ENCODE assay signal across 11 cellular contexts in the genomic region with DNA sequence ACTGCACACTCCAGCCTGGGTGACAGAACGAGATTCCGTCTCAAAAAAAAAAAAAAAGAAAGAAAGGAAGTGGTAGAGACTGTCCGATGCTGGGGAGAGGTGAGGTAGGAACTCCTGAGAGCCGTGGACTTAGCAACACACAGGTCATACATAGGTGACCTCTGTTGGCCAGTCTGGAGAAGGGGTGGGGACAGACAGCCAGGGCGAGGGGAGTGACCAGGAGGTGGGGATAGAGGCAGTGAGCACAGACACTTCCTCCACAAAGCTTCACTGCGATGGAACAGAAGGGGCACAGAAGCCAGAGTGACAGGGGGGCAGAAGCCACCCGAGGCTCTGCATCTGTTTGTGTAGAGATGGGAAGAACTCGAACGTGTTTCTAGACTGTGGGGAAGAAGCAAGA. TPM values are rescaled to one million over a fixed set of nuclear protein-coding genes. Genes with fewer than 3 reads are reported as not detected.
A peak's percentile ranks its signal among the peaks of the same experiment; 100 is the strongest.
DNase-seq lines count a peak whose midpoint lies in the region; ATAC-seq and TF ChIP-seq lines count a peak whose summit lies in the region.
"Had no signal": no experiment of that assay in that cellular context is flagged by ENCODE, and none has a peak within 500 bp of the region (broad histone marks: within the 10 kb centered on the region; RNA-seq: fewer than 3 reads in every experiment).

No MANE protein-coding gene starts in this region.

- peak overlapping the region; percentile 62 for H3K4ac ChIP-seq in IMR-90 (ENCODE audit: low read depth, low read length)

- no peak for TF ChIP-seq RAD21 in IMR-90 (IDR thresholded peaks at IDR 0.05; ENCODE audit: low read length)

- H3F3A ChIP-seq in smooth muscle cell (ENCODE audit: low read depth), result peaks cover 66% of the 10 kb centered on the region

- H3K79me1 ChIP-seq in IMR-90 (ENCODE audit: low read depth in 1 of 2, low read length in 2 of 2), result peaks cover 4 to 72% of the 10 kb centered on the region in 2 experiments; a peak in 3 of 4 replicates

- H3K4me3 Mint-ChIP-seq in activated naive CD8-positive, alpha-beta T cell treated with anti-CD3 and anti-CD28 coated beads for 36 hours, result peak overlapping the region; percentile 63

- no peaks in the 10 kb centered on the region for H3K9me3 ChIP-seq in IMR-90 (ENCODE audit: control insufficient read depth, insufficient read depth, low read length)
- no peaks in the 10 kb centered on the region for H3K9me3 ChIP-seq in smooth muscle cell (replicated peaks; ENCODE audit: low read depth)

- H3K4me2 ChIP-seq in IMR-90 (ENCODE audit: low read depth, low read length), result no peak overlapping the region
- no peak overlapping the region for H3K4me2 ChIP-seq in smooth muscle cell

- H4K5ac ChIP-seq in IMR-90 (ENCODE audit: low read depth, low read length), result no peak overlapping the region

- in situ Hi-C loops in IMR-90 (cut with MboI; ENCODE audit: low sequenced_read_pairs), result no loop called here

- no peak overlapping the region for H2BK20ac ChIP-seq in IMR-90 (ENCODE audit: low read depth, low read length)

- H3K27me3 ChIP-seq in IMR-90 (ENCODE audit: control insufficient read depth, insufficient read depth, low read length) (no peaks in the 10 kb centered on the region), layer of hippocampus (ENCODE audit: control insufficient read depth, insufficient read depth, low read length) (no peaks in the 10 kb centered on the region), smooth muscle cell (ENCODE audit: low read depth) (no peaks in the 10 kb centered on the region)

- no peak for DNase-seq in IMR-90
- DNase-seq in activated naive CD8-positive, alpha-beta T cell treated with anti-CD3 and anti-CD28 coated beads for 36 hours, result no peak
- no peak for DNase-seq in smooth muscle cell (lab: John Stamatoyannopoulos, UW; ENCODE audit: unreplicated experiment)
- DNase-seq in CD1c-positive myeloid dendritic cell (ENCODE audit: extremely low spot score), result no peak
- DNase-seq in NCI-H2171 (lab: John Stamatoyannopoulos, UW), result no peak
- DNase-seq in NCI-H2081 treated with DMSO at 0.1 percent for 48 hours (lab: John Stamatoyannopoulos, UW), result no peak
- no peak for DNase-seq in HEK293T (ENCODE audit: extremely low spot score)
- DNase-seq: activated CD4-positive, alpha-beta T cell treated with anti-CD3 and anti-CD28 coated beads for 4 hours; GF-D8; NCI-H1092 had no signal

- H3K4me1 ChIP-seq in IMR-90 (ENCODE audit: control insufficient read depth, insufficient read depth, low read length), result peaks cover 48% of the 10 kb centered on the region
- peaks cover 11% of the 10 kb centered on the region for H3K4me1 ChIP-seq in smooth muscle cell (ENCODE audit: low read depth)

- H3K27ac ChIP-seq in IMR-90 (ENCODE audit: insufficient read depth, low read length), result peak overlapping the region; percentile 30; the same call in 1 of the 2 replicates
- peak overlapping the region; percentile 91 for H3K27ac ChIP-seq in layer of hippocampus (ENCODE audit: low read depth, low read length)
- peak overlapping the region; percentile 100 for H3K27ac ChIP-seq in smooth muscle cell (ENCODE audit: low read depth)

- peaks cover 90% of the 10 kb centered on the region for H3K4me1 Mint-ChIP-seq in activated naive CD8-positive, alpha-beta T cell treated with anti-CD3 and anti-CD28 coated beads for 36 hours

- intact Hi-C loops in IMR-90 (cut with micrococcal nuclease), result no loop called here

- H3K36me3 Mint-ChIP-seq in activated naive CD8-positive, alpha-beta T cell treated with anti-CD3 and anti-CD28 coated beads for 36 hours, result peaks cover 77% of the 10 kb centered on the region

- WGBS in IMR-90 (ENCODE audit: extremely low coverage in 2 of 2, insufficient read length in 1 of 2), 2 experiments, result 82% methylated on average over 6 of the region's 9 CpGs; no CpG with 5 or more reads in 1 of the 2 experiments
- 89% methylated on average over 9 of the region's 9 CpGs for WGBS in smooth muscle cell (ENCODE audit: low lambda C conversion rate)

- POLR2A ChIA-PET in IMR-90 (lab: Charles Lee; ENCODE audit: unreplicated experiment), result no interaction called here
- POLR2A ChIA-PET in HEK293T (lab: Yijun Ruan, JAX), result no interaction called here

- peak overlapping the region; percentile 77 for H2AK9ac ChIP-seq in IMR-90 (replicated peaks; ENCODE audit: low read depth, low read length, poor library complexity)

- TF ChIP-seq POLR2A in IMR-90 (IDR thresholded peaks at IDR 0.05; ENCODE audit: low read depth, low read length), result no peak

- TF ChIP-seq CTCF in IMR-90 (conservative IDR thresholded peaks at IDR 0.05; ENCODE audit: low read depth, low read length), result no peak
- no peak for TF ChIP-seq CTCF in smooth muscle cell (IDR thresholded peaks at IDR 0.05; ENCODE audit: borderline replicate concordance, insufficient read depth, poor library complexity, severe bottlenecking)

- peaks cover 89% of the 10 kb centered on the region for H3K79me2 ChIP-seq in smooth muscle cell (ENCODE audit: low read depth)

- H4K20me1 ChIP-seq in IMR-90 (ENCODE audit: insufficient read depth, low read length) (peaks cover 99% of the 10 kb centered on the region), smooth muscle cell (ENCODE audit: low read depth) (peaks cover 99% of the 10 kb centered on the region)

- no peak overlapping the region for H2BK15ac ChIP-seq in IMR-90 (ENCODE audit: low read depth, low read length)

- H2BK120ac ChIP-seq in IMR-90 (ENCODE audit: low read depth, low read length), result no peak overlapping the region

- no peaks in the 10 kb centered on the region for H3K27me3 Mint-ChIP-seq in activated naive CD8-positive, alpha-beta T cell treated with anti-CD3 and anti-CD28 coated beads for 36 hours

- no peak overlapping the region for H3K56ac ChIP-seq in IMR-90 (ENCODE audit: extremely low read depth, insufficient read depth, low read length)

- no peaks in the 10 kb centered on the region for H3K9me3 Mint-ChIP-seq in activated naive CD8-positive, alpha-beta T cell treated with anti-CD3 and anti-CD28 coated beads for 36 hours

- no peak overlapping the region; the same call in 1 of the 2 replicates for H2AK5ac ChIP-seq in IMR-90 (ENCODE audit: low read depth, low read length)

- H2AFZ ChIP-seq in IMR-90 (replicated peaks; ENCODE audit: low read length, poor library complexity) (peak overlapping the region; percentile 13), smooth muscle cell (ENCODE audit: low read depth) (no peak overlapping the region)

- peak overlapping the region; percentile 71 for H2BK5ac ChIP-seq in IMR-90 (ENCODE audit: low read depth, low read length, poor library complexity, severe bottlenecking)

- no TSS peak for BruUV-seq in IMR-90 (replicated peaks; lab: Mats Ljungman, UMichigan)

- H3K36me3 ChIP-seq in IMR-90 (ENCODE audit: control insufficient read depth, insufficient read depth, low read length) (peaks cover 80% of the 10 kb centered on the region), smooth muscle cell (ENCODE audit: low read depth) (peaks cover 6% of the 10 kb centered on the region)

- H3K9ac ChIP-seq in IMR-90 (ENCODE audit: low read depth, low read length) (peak overlapping the region; percentile 28; the same call in 1 of the 2 replicates), smooth muscle cell (ENCODE audit: low read depth) (no peak overlapping the region)

- no peak overlapping the region for H3K4me3 ChIP-seq in IMR-90 (ENCODE audit: insufficient read depth, low read depth, low read length)
- H3K4me3 ChIP-seq in smooth muscle cell, result no peak overlapping the region

- H4K91ac ChIP-seq in IMR-90 (ENCODE audit: insufficient read depth, low read depth, low read length), result peak overlapping the region; percentile 43; the same call in 1 of the 2 replicates

- H3K18ac ChIP-seq in IMR-90 (ENCODE audit: low read depth, low read length), result 0 out of 2 replicates have a peak overlapping the region, but pooled peaks have one; percentile 20

- H4K8ac ChIP-seq in IMR-90 (ENCODE audit: low read depth in 2 of 2, low read length in 2 of 2), result peak overlapping the region; percentile 34 to 55; a peak in 2 of 4 replicates

- ATAC-seq in IMR-90 (ENCODE audit: low read depth), result no peak

- peak overlapping the region; percentile 23; the same call in 1 of the 2 replicates for H3K14ac ChIP-seq in IMR-90 (replicated peaks; ENCODE audit: low read depth, low read length)

- H3K9me1 ChIP-seq in IMR-90 (ENCODE audit: insufficient read depth, low read length), result peaks cover 36% of the 10 kb centered on the region

- CTCF ChIA-PET in IMR-90 (lab: Yijun Ruan, JAX), result no interaction called here
- CTCF ChIA-PET in HEK293T (lab: Yijun Ruan, JAX), result no interaction called here

- peak overlapping the region; percentile 75; the same call in 1 of the 2 replicates for H3K23ac ChIP-seq in IMR-90 (ENCODE audit: low read depth, low read length)

- dilution Hi-C loops in IMR-90 (cut with HindIII; ENCODE audit: low sequenced_read_pairs, unreplicated experiment), result no loop called here

- peak overlapping the region; percentile 93 for H3K27ac Mint-ChIP-seq in activated naive CD8-positive, alpha-beta T cell treated with anti-CD3 and anti-CD28 coated beads for 36 hours

TF ChIP-seq in IMR-90, 13 proteins besides CTCF, POLR2A, EP300 and RAD21 (continues in another document):
- no peak for TF ChIP-seq RCOR1 (IDR thresholded peaks at IDR 0.05; ENCODE audit: insufficient replicate concordance, low read length)
- no peak for TF ChIP-seq RFX5 (IDR thresholded peaks at IDR 0.05; ENCODE audit: low read depth, low read length)

TF ChIP-seq in HEK293T, 16 proteins besides CTCF, POLR2A, EP300 and RAD21:
- no peak for TF ChIP-seq NFRKB (IDR thresholded peaks at IDR 0.05)
- TF ChIP-seq TARDBP (IDR thresholded peaks at IDR 0.05), result no peak
- TF ChIP-seq ARNT (IDR thresholded peaks at IDR 0.05), result no peak

RNA-seq across cellular contexts. Expression of a gene that starts 47.1 kb away (rescaled TPM):
- total RNA-seq in IMR-90 (2012; rRNA removed), result 554 and 783 TPM in 2 replicates
- polyA plus RNA-seq in IMR-90 (2012; rRNA removed), result 475 and 507 TPM in 2 replicates
- 197 and 382 TPM in 2 replicates for polyA plus RNA-seq in IMR-90 (2012; cell fraction: cytosol; rRNA removed)
- 449 and 493 TPM in 2 replicates for polyA plus RNA-seq in IMR-90 (2012; cell fraction: nucleus; rRNA removed; ENCODE audit: low replicate concordance)
- total RNA-seq in activated naive CD8-positive, alpha-beta T cell treated with anti-CD3 and anti-CD28 coated beads for 36 hours, result 100 to 1,000 TPM; 551 to 554 TPM
- 350 and 378 TPM in 2 replicates for total RNA-seq in smooth muscle cell
- 361 and 382 TPM in 2 replicates for polyA plus RNA-seq in smooth muscle cell

Comparison
In these comparisons a context has a peak if more than half of its experiments do, and no peak if none do; other contexts are left out.
1. H3K27ac ChIP-seq: peak in every context shown above with its lines; median percentile 100 in smooth muscle cell; 91 in layer of hippocampus; 30 in IMR-90.